Comparison of ENCODE assay signal across 12 cellular contexts in genomic region chr17:42131232-42131631, GRCh38. TPM values are rescaled to one million over a fixed set of nuclear protein-coding genes. Genes with fewer than 3 reads are reported as not detected.
DNase-seq lines count a peak whose midpoint lies in the region; ATAC-seq and TF ChIP-seq lines count a peak whose summit lies in the region.
"Had no signal": no experiment of that assay in that cellular context is flagged by ENCODE, and none has a peak within 500 bp of the region (broad histone marks: within the 10 kb centered on the region; RNA-seq: fewer than 3 reads in every experiment).

No MANE protein-coding gene starts in this region.

- TF ChIP-seq CTCF in right atrium auricular region (IDR thresholded peaks at IDR 0.05): no peak

- WGBS in urinary bladder: 96% methylated on average over 4 of the region's 4 CpGs

- H3K9me3 ChIP-seq in right atrium auricular region (no peaks in the 10 kb centered on the region), muscle layer of duodenum (ENCODE audit: control insufficient read depth in 1 of 2, low read length in 2 of 2) (no peaks in the 10 kb centered on the region)

- H3K27ac ChIP-seq in right atrium auricular region (peak overlapping the region; percentile 70 to 76), angular gyrus (ENCODE audit: low read depth, low read length) (peak overlapping the region; percentile 61), muscle layer of duodenum (ENCODE audit: low read length) (peak overlapping the region; percentile 50), urinary bladder (ENCODE audit: low read depth) (peak overlapping the region; percentile 32)

- ATAC-seq in Right ventricle myocardium superior (ENCODE audit: poor library complexity): no peak

- H3K4me1 ChIP-seq in right atrium auricular region: peaks cover 3 to 80% of the 10 kb centered on the region in 2 donors
- peaks cover 21 to 36% of the 10 kb centered on the region in 2 donors for H3K4me1 ChIP-seq in muscle layer of duodenum (ENCODE audit: control insufficient read depth in 1 of 2, insufficient read depth in 2 of 2, low read length in 2 of 2)
- no peaks in the 10 kb centered on the region for H3K4me1 ChIP-seq in urinary bladder (ENCODE audit: insufficient read depth)

- DNase-seq in right atrium auricular region (ENCODE audit: low spot score): no peak
- no peak for DNase-seq in Right ventricle myocardium superior
- DNase-seq in AG08396 (ENCODE audit: low spot score): no peak
- no peak for DNase-seq in activated CD8-positive, alpha-beta memory T cell treated with anti-CD3 and anti-CD28 coated beads, Interleukin-2, amount 50 U/mL, for 48 hours
- DNase-seq in glomerular visceral epithelial cell (ENCODE audit: extremely low spot score): no peak
- DNase-seq: activated gamma-delta T cell treated with Interleukin-2 at 50 U/mL for 16 hours, NCI-H1092, NCI-H82, T-helper 9 cell had no signal

- H3K36me3 ChIP-seq in right atrium auricular region (peaks cover 42% of the 10 kb centered on the region), muscle layer of duodenum (ENCODE audit: control insufficient read depth in 1 of 2, insufficient read depth in 2 of 2, low read length in 2 of 2) (peaks cover 34 to 47% of the 10 kb centered on the region in 2 donors), urinary bladder (ENCODE audit: insufficient read depth) (peaks cover 5% of the 10 kb centered on the region)

- H3K4me3 ChIP-seq in right atrium auricular region (no peak overlapping the region), muscle layer of duodenum (ENCODE audit: low read depth in 1 of 2, low read length in 2 of 2) (no peak overlapping the region), urinary bladder (ENCODE audit: low read depth, low read length) (no peak overlapping the region)

- H3K27me3 ChIP-seq in right atrium auricular region: no peaks in the 10 kb centered on the region
- no peaks in the 10 kb centered on the region for H3K27me3 ChIP-seq in muscle layer of duodenum (ENCODE audit: low read depth, low read length)

- intact Hi-C loops in Right ventricle myocardium superior (cut with DNase I): no loop called here

RNA-seq across cellular contexts. Expression of gene HSPB9, which starts 8.6 kb away (rescaled TPM):
- not detected for total RNA-seq in right atrium auricular region
- 0.11 TPM for total RNA-seq in Right ventricle myocardium superior
- total RNA-seq in urinary bladder: not detected
- polyA plus RNA-seq in urinary bladder: 0.11 TPM

RNA-seq across cellular contexts. Expression of gene KAT2A, which starts 10.1 kb away (rescaled TPM):
- 10 to 100 TPM; 11.3 to 11.4 TPM for total RNA-seq in right atrium auricular region
- total RNA-seq in Right ventricle myocardium superior: 22.6 TPM
- 14.1 TPM for total RNA-seq in urinary bladder
- polyA plus RNA-seq in urinary bladder: 44.3 TPM

RNA-seq across cellular contexts. Expression of gene DHX58, which starts 18.7 kb away (rescaled TPM):
- total RNA-seq in right atrium auricular region (1 to 10 TPM; 3.5 to 4.3 TPM), Right ventricle myocardium superior (2.5 TPM), urinary bladder (7.6 TPM)
- polyA plus RNA-seq in urinary bladder: 16.1 TPM

RNA-seq across cellular contexts. Expression of gene RAB5C, which starts 23.6 kb away (rescaled TPM):
- total RNA-seq in right atrium auricular region (10 to 100 TPM; 39.9 to 92.6 TPM), Right ventricle myocardium superior (38.6 TPM), urinary bladder (40.5 TPM)
- 198 TPM for polyA plus RNA-seq in urinary bladder

RNA-seq across cellular contexts. Expression of gene ZNF385C, which starts 33.0 kb away (rescaled TPM):
- not detected for total RNA-seq in right atrium auricular region
- total RNA-seq in Right ventricle myocardium superior: 0.16 TPM
- 1.2 TPM for total RNA-seq in urinary bladder
- polyA plus RNA-seq in urinary bladder: 0.65 TPM
